In genomic region chr9:70257512-70257911, GRCh38 we compare ENCODE assay signal across 9 cellular contexts. TPM values are rescaled to one million over a fixed set of nuclear protein-coding genes. Genes with fewer than 3 reads are reported as not detected.
DNase-seq lines count a peak whose midpoint lies in the region; TF ChIP-seq lines count a peak whose summit lies in the region.
"Had no signal": no experiment of that assay in that cellular context is flagged by ENCODE, and none has a peak within 500 bp of the region (broad histone marks: within the 10 kb centered on the region; RNA-seq: fewer than 3 reads in every experiment).

No MANE protein-coding gene starts in this region.

- H3K27me3 ChIP-seq in Caco-2 (replicated peaks; ENCODE audit: control insufficient read depth, insufficient read depth, low read length) (no peaks in the 10 kb centered on the region), NT2/D1 (ENCODE audit: insufficient read depth, insufficient read length) (no peaks in the 10 kb centered on the region), endodermal cell (ENCODE audit: control insufficient read depth, insufficient read depth, low read length, poor library complexity, severe bottlenecking) (no peaks in the 10 kb centered on the region), ovary (no peaks in the 10 kb centered on the region)

- no TSS peak for BruUV-seq in Caco-2 (replicated peaks; lab: Mats Ljungman, UMichigan)

- no peaks in the 10 kb centered on the region for H3K9me3 Mint-ChIP-seq in Caco-2 (ENCODE audit: unreplicated experiment)
- no peaks in the 10 kb centered on the region for H3K9me3 Mint-ChIP-seq in endodermal cell

- TF ChIP-seq POLR2A in ovary (IDR thresholded peaks at IDR 0.05) = no peak

- H3K36me3 Mint-ChIP-seq in Caco-2 (ENCODE audit: insufficient read depth, unreplicated experiment) (peaks cover 26% of the 10 kb centered on the region), endodermal cell (ENCODE audit: low read depth) (peaks cover 15% of the 10 kb centered on the region)

- H3K36me3 ChIP-seq in Caco-2 (ENCODE audit: control insufficient read depth, insufficient read depth, low read length) (no peaks in the 10 kb centered on the region), NT2/D1 (ENCODE audit: insufficient read depth, insufficient read length, low read length) (peaks cover 26% of the 10 kb centered on the region), endodermal cell (ENCODE audit: control insufficient read depth, insufficient read depth, low read length) (peaks cover 23% of the 10 kb centered on the region), ovary (no peaks in the 10 kb centered on the region)

- H3K9ac ChIP-seq in NT2/D1 (ENCODE audit: insufficient read length, low read depth) (peak overlapping the region; percentile 92), endodermal cell (ENCODE audit: extremely low read depth, low read length, poor library complexity, severe bottlenecking) (peak overlapping the region; percentile 84)

- POLR2A ChIA-PET in Caco-2 (lab: Charles Lee) = no interaction called here

- no peak for TF ChIP-seq CTCF in Caco-2 (IDR thresholded peaks at IDR 0.05; ENCODE audit: insufficient read depth in 1 of 2, low read depth in 1 of 2, low read length in 1 of 2, severe bottlenecking in 1 of 2, unreplicated experiment in 1 of 2)
- TF ChIP-seq CTCF in endodermal cell (conservative IDR thresholded peaks at IDR 0.05) = no peak
- TF ChIP-seq CTCF in ovary (IDR thresholded peaks at IDR 0.05) = no peak

- H3K27me3 Mint-ChIP-seq in Caco-2 (ENCODE audit: insufficient read depth, unreplicated experiment) (no peaks in the 10 kb centered on the region), endodermal cell (ENCODE audit: insufficient read depth) (no peaks in the 10 kb centered on the region)

- H3K9me3 ChIP-seq in Caco-2 (no peaks in the 10 kb centered on the region), NT2/D1 (ENCODE audit: insufficient read depth, low read length) (no peaks in the 10 kb centered on the region), endodermal cell (ENCODE audit: control insufficient read depth, low read length) (no peaks in the 10 kb centered on the region), ovary (no peaks in the 10 kb centered on the region)

- H3K4me3 ChIP-seq in Caco-2 (ENCODE audit: low read depth, low read length) (peak overlapping the region; percentile 54), NT2/D1 (ENCODE audit: insufficient read length, low read depth) (peak overlapping the region; percentile 89), endodermal cell (ENCODE audit: low read length) (peak overlapping the region; percentile 87), ovary (peak overlapping the region; percentile 61)

- intact Hi-C loops in Caco-2 (cut with micrococcal nuclease; ENCODE audit: unreplicated experiment) (no loop called here), ovary (cut with DNase I) (loop anchor here in 1 of 4 donors (10.0 kb wide), 2 partner anchors 133 to 147 kb away; no protein-coding TSS in a partner anchor)

- H3K4me1 ChIP-seq in Caco-2 (no peaks in the 10 kb centered on the region), NT2/D1 (ENCODE audit: insufficient read depth, insufficient read length) (no peaks in the 10 kb centered on the region), endodermal cell (ENCODE audit: control insufficient read depth, insufficient read depth, low read length) (peaks cover 10% of the 10 kb centered on the region), ovary (ENCODE audit: insufficient read depth) (peaks cover 22% of the 10 kb centered on the region)

- H3K4me1 Mint-ChIP-seq in Caco-2 (ENCODE audit: low read depth, unreplicated experiment) (peaks cover 8% of the 10 kb centered on the region), endodermal cell (peaks cover 51% of the 10 kb centered on the region)

- H3K27ac ChIP-seq in endodermal cell (ENCODE audit: low read depth, low read length) = peak overlapping the region; percentile 39
- peak overlapping the region; percentile 82 to 95 for H3K27ac ChIP-seq in ovary

- WGBS in endodermal cell (ENCODE audit: insufficient coverage in 1 of 2, insufficient read length in 1 of 2), 2 experiments = 80 to 82% methylated on average over 1 to 3 of the region's 3 CpGs
- 16 to 40% (median 24%) methylated on average over 3 of the region's 3 CpGs for WGBS in ovary, 3 donors

- TF ChIP-seq EP300 in ovary (IDR thresholded peaks at IDR 0.05) = no peak

- H3K4me3 Mint-ChIP-seq in Caco-2 (ENCODE audit: unreplicated experiment) (peak overlapping the region; percentile 89), endodermal cell (peak overlapping the region; percentile 83)

- DNase-seq in Caco-2 = no peak
- DNase-seq in NT2/D1 (ENCODE audit: low read depth, low spot score) = no peak
- DNase-seq in endodermal cell = no peak
- DNase-seq in ovary = no peak
- no peak for DNase-seq in CD1c-positive myeloid dendritic cell (ENCODE audit: extremely low spot score)
- DNase-seq in SIG-M5 treated with dmso at 0.1 percent for 504 hours (lab: John Stamatoyannopoulos, UW; ENCODE audit: unreplicated experiment) = no peak
- DNase-seq in inferior parietal cortex (ENCODE audit: extremely low spot score) = no peak
- DNase-seq in ecto neural progenitor cell (ENCODE audit: low spot score) = no peak
- DNase-seq: SHP77 treated with DMSO at 0.1 percent for 48 hours had no signal

- H3K27ac Mint-ChIP-seq in Caco-2 (ENCODE audit: unreplicated experiment) (peak overlapping the region; percentile 94), endodermal cell (peak overlapping the region; percentile 95)

- CTCF ChIA-PET in Caco-2 (lab: Charles Lee) = no interaction called here

RNA-seq across cellular contexts. Expression of gene SMC5, which starts 1.3 kb away (rescaled TPM):
- total RNA-seq in Caco-2 (2022) (7.7 and 7.8 TPM in 2 replicates), endodermal cell (10 to 100 TPM; 30.0 to 42.5 TPM), ovary (10 to 100 TPM; 32.4 to 55.8 (median 52.6) TPM)
- polyA plus RNA-seq in endodermal cell (2013, experiment 1 of 2) = 26.6 TPM
- polyA plus RNA-seq in endodermal cell (2013, experiment 2 of 2) = 29.6 TPM
- polyA plus RNA-seq in ovary = 10 to 100 TPM; 19.5 to 27.3 TPM
